Comparison of ENCODE assay signal across 33 cellular contexts in the genomic region with DNA sequence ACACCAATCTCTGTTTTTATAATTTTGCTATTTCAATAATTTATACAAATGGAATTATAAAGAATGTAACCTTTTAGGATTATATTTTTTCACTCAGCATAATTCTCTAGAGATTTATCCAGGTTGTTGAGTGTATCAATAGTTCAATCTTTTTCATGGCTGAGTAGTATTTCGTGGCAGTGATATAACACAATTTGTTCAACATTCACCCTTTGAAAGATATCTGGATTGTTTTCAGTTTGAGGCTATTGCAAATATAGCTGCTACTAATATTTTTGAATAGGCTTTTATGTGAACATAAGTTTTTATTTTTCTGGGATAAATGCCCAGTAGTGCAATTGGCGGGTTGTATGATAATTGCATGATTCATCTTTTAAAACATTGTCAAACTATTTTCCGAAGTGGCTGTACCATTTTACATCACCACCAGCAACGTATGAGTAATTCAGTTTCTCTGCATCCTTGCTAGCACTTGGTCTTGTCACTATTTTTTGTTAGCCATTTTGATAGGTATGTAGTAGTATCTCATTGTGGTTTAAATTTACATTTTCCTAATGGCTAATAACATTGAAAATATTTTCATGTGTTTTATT. TPM values are rescaled to one million over a fixed set of nuclear protein-coding genes. Genes with fewer than 3 reads are reported as not detected.
DNase-seq lines count a peak whose midpoint lies in the region; ATAC-seq, FAIRE-seq and TF ChIP-seq lines count a peak whose summit lies in the region.
"Had no signal": no experiment of that assay in that cellular context is flagged by ENCODE, and none has a peak within 500 bp of the region (broad histone marks: within the 10 kb centered on the region; RNA-seq: fewer than 3 reads in every experiment).

No MANE protein-coding gene starts in this region.

- in situ Hi-C loops in GM23248 (cut with MboI), result no loop called here

- CTCF ChIA-PET in T-cell (lab: Charles Lee), result interaction anchor here in 1 of 2 donors (0.6 kb wide), 1 partner anchor 114 kb away, joined by 5 read pairs; no protein-coding TSS in a partner anchor

- H3K9me3 ChIP-seq in GM23248 (ENCODE audit: low read depth) (no peaks in the 10 kb centered on the region), kidney (ENCODE audit: control insufficient read depth in 1 of 2, low read length in 2 of 2) (no peaks in the 10 kb centered on the region)
- H3K9me3 ChIP-seq: mucosa of descending colon, prostate gland had no signal

- H3K4me3 ChIP-seq in GM23248 (no peak overlapping the region), cardiac fibroblast (replicated peaks in 1 of 2; ENCODE audit: low read depth in 2 of 2, low read length in 2 of 2) (no peak overlapping the region), fibroblast of pulmonary artery (replicated peaks; ENCODE audit: low read depth, low read length) (no peak overlapping the region), kidney (ENCODE audit: low read length in 2 of 2) (no peak overlapping the region)
- H3K4me3 ChIP-seq: cardiac muscle cell, HAP-1, mucosa of descending colon, prostate gland had no signal

- intact Hi-C loops in kidney (cut with DNase I), result no loop called here

- peaks cover 0 to 19% (median 9%) of the 10 kb centered on the region in 3 donors for H3K9me3 Mint-ChIP-seq in T-cell
- H3K9me3 Mint-ChIP-seq: natural killer cell had no signal

- H3K27ac ChIP-seq in GM23248, result no peak overlapping the region
- H3K27ac ChIP-seq in kidney (ENCODE audit: low read depth in 2 of 2, low read length in 2 of 2), result no peak overlapping the region
- H3K27ac ChIP-seq: cardiac muscle cell, prostate gland had no signal

- H3K27me3 Mint-ChIP-seq in T-cell, result peaks cover 5 to 7% of the 10 kb centered on the region in 2 donors
- H3K27me3 Mint-ChIP-seq: stimulated activated memory B cell treated with anti-CD40 and anti-IgM and Interleukin-4, amounts not matched to agents 10 μg/mL and 1 μg/mL and 100 μg/mL, for 72 hours had no signal

- no peaks in the 10 kb centered on the region for H4K20me1 ChIP-seq in GM23248 (ENCODE audit: insufficient read depth)

- H3K27me3 ChIP-seq in GM23248 (replicated peaks; ENCODE audit: insufficient read depth), result 0 out of 2 replicates have a peak, but pooled peaks cover 8% of the 10 kb centered on the region
- H3K27me3 ChIP-seq: cardiac muscle cell had no signal

- WGBS in GM23248 (ENCODE audit: low coverage in 1 of 2, low lambda C conversion rate in 2 of 2, missing lambda C conversion rate in 2 of 2), 2 experiments, result 62 to 64% methylated on average over 4 of the region's 4 CpGs

- H3K27ac Mint-ChIP-seq in T-cell, result no peak overlapping the region
- H3K27ac Mint-ChIP-seq: activated CD8-positive, alpha-beta T cell treated with anti-CD3 and anti-CD28 coated beads for 36 hours; activated naive CD4-positive, alpha-beta T cell treated with anti-CD3 and anti-CD28 coated beads, Interleukin-2, amount 10 ng/mL, durations not matched to agents 7 days and 5 days; effector memory CD8-positive, alpha-beta T cell; natural killer cell; stimulated activated memory B cell treated with anti-CD40 and anti-IgM and Interleukin-4, amounts not matched to agents 10 μg/mL and 1 μg/mL and 100 μg/mL, for 72 hours had no signal

- H2AFZ ChIP-seq in GM23248, result no peak overlapping the region

- no peak overlapping the region for H3K4me3 Mint-ChIP-seq in T-cell
- H3K4me3 Mint-ChIP-seq: activated CD8-positive, alpha-beta T cell treated with anti-CD3 and anti-CD28 coated beads for 36 hours; activated naive CD4-positive, alpha-beta T cell treated with anti-CD3 and anti-CD28 coated beads, Interleukin-2, amount 10 ng/mL, durations not matched to agents 7 days and 5 days; effector memory CD8-positive, alpha-beta T cell; natural killer cell; stimulated activated memory B cell treated with anti-CD40 and anti-IgM and Interleukin-4, amounts not matched to agents 10 μg/mL and 1 μg/mL and 100 μg/mL, for 72 hours had no signal

- H3K9me2 ChIP-seq in GM23248 (ENCODE audit: insufficient read depth), result no peaks in the 10 kb centered on the region

- H3K36me3 Mint-ChIP-seq in T-cell, result no peaks in the 10 kb centered on the region
- H3K36me3 Mint-ChIP-seq: activated naive CD4-positive, alpha-beta T cell treated with anti-CD3 and anti-CD28 coated beads, Interleukin-2, amount 10 ng/mL, durations not matched to agents 7 days and 5 days; natural killer cell; stimulated activated memory B cell treated with anti-CD40 and anti-IgM and Interleukin-4, amounts not matched to agents 10 μg/mL and 1 μg/mL and 100 μg/mL, for 72 hours had no signal

- no peak for ATAC-seq in T-cell (replicated peaks in 1 of 4)
- ATAC-seq: activated CD8-positive, alpha-beta T cell treated with anti-CD3 and anti-CD28 coated beads for 36 hours; effector memory CD8-positive, alpha-beta T cell; left colon; mucosa of descending colon; natural killer cell; Right ventricle myocardium inferior; stimulated activated memory B cell treated with anti-CD40 and anti-IgM and Interleukin-4, amounts not matched to agents 10 μg/mL and 1 μg/mL and 100 μg/mL, for 72 hours had no signal

- no peaks in the 10 kb centered on the region for H3K79me2 ChIP-seq in GM23248 (ENCODE audit: insufficient read depth)

- no peaks in the 10 kb centered on the region for H3K36me3 ChIP-seq in GM23248 (ENCODE audit: low read depth)
- H3K36me3 ChIP-seq in kidney (ENCODE audit: control insufficient read depth in 1 of 2, insufficient read depth in 2 of 2, low read length in 2 of 2), result no peaks in the 10 kb centered on the region
- H3K36me3 ChIP-seq: cardiac muscle cell, HAP-1, prostate gland had no signal

- H3K4me1 ChIP-seq in GM23248 (ENCODE audit: insufficient read depth) (no peaks in the 10 kb centered on the region), kidney (ENCODE audit: control insufficient read depth in 1 of 2, insufficient read depth in 1 of 2, low read depth in 1 of 2, low read length in 2 of 2) (no peaks in the 10 kb centered on the region)
- H3K4me1 ChIP-seq: HAP-1, prostate gland had no signal

- no peaks in the 10 kb centered on the region for H3F3A ChIP-seq in GM23248 (ENCODE audit: insufficient read depth)

- TF ChIP-seq CTCF in cardiac fibroblast (IDR thresholded peaks at IDR 0.05; ENCODE audit: low read depth, low read length) (no peak), fibroblast of pulmonary artery (IDR thresholded peaks at IDR 0.05; ENCODE audit: low read length, missing control alignments) (no peak), kidney (IDR thresholded peaks at IDR 0.05; ENCODE audit: borderline replicate concordance, extremely low read depth, insufficient read depth) (no peak)

- POLR2A ChIA-PET in T-cell (lab: Charles Lee), result no interaction called here

- FAIRE-seq in kidney (lab: Jason Lieb, UNC), result no peak
- FAIRE-seq: GM12892 had no signal

- no peaks in the 10 kb centered on the region for H3K4me1 Mint-ChIP-seq in T-cell
- H3K4me1 Mint-ChIP-seq: activated naive CD4-positive, alpha-beta T cell treated with anti-CD3 and anti-CD28 coated beads, Interleukin-2, amount 10 ng/mL, durations not matched to agents 7 days and 5 days; natural killer cell; stimulated activated memory B cell treated with anti-CD40 and anti-IgM and Interleukin-4, amounts not matched to agents 10 μg/mL and 1 μg/mL and 100 μg/mL, for 72 hours had no signal

- H3K9ac ChIP-seq in GM23248, result no peak overlapping the region
- no peak overlapping the region for H3K9ac ChIP-seq in kidney (ENCODE audit: low read length in 2 of 2)

- no peak overlapping the region for H3K4me2 ChIP-seq in GM23248 (ENCODE audit: unreplicated experiment)

- DNase-seq in GM23248 (peak; percentile 4), LHCN-M2 (ENCODE audit: low read depth) (peak; percentile 56), cardiac fibroblast (ENCODE audit: low read depth in 2 of 2) (peak; percentile 36 to 88), fibroblast of pulmonary artery (ENCODE audit: low read depth) (peak; percentile 72), kidney (no peak), OCI-M1 (lab: John Stamatoyannopoulos, UW) (no peak), putamen (ENCODE audit: low spot score) (no peak), T-cell (no peak)
- DNase-seq: ACHN; activated CD4-positive, CD25-positive, alpha-beta regulatory T cell treated with anti-CD3 and anti-CD28 coated beads, Interleukin-2, amount 50 U/mL, for 72 hours; activated CD8-positive, alpha-beta T cell treated with anti-CD3 and anti-CD28 coated beads for 36 hours; activated naive CD4-positive, alpha-beta T cell treated with anti-CD3 and anti-CD28 coated beads, Interleukin-2, amount 10 ng/mL, durations not matched to agents 7 days and 5 days; effector memory CD8-positive, alpha-beta T cell; hypothalamus; KBM-7; left colon; MM.1S; mucosa of descending colon; natural killer cell; NCI-H1105 treated with DMSO at 0.1 percent for 48 hours; NCI-H2029; NCI-H526 treated with DMSO at 0.1 percent for 48 hours; NK-92 treated with Interleukin-12 subunit alpha and Interleukin-12 subunit beta, amount 100 ng/mL, for 24 hours; nucleus accumbens; substantia nigra; T-helper 2 cell; trophoblast cell had no signal

RNA-seq across cellular contexts. Expression of gene ABCD3, which starts 55.6 kb away (rescaled TPM):
- 40.0 and 41.7 TPM in 2 replicates for total RNA-seq in GM23248 (2014; rRNA removed; shearing (Covaris generic))
- polyA plus RNA-seq in GM23248 (2016; fragmentation: Nextera tagmentation; extraction: Ambion mirVana) (31.8 and 32.2 TPM in 2 replicates), kidney (ENCODE audit: insufficient read depth, low read depth, low replicate concordance) (43.2 TPM)
- total RNA-seq in LHCN-M2 (2014; rRNA removed) (45.3 and 50.4 TPM in 2 replicates), kidney (65.1 TPM), T-cell (10 to 100 TPM; 17.3 to 29.9 (median 24.2) TPM)
- polyA plus RNA-seq in LHCN-M2 (2012), result 14.6 TPM

Comparison
In these comparisons a context has a peak if more than half of its experiments do, and no peak if none do; other contexts are left out.
1. DNase-seq: peak in GM23248 (single experiment), LHCN-M2 (single experiment), cardiac fibroblast (2 of 2) and fibroblast of pulmonary artery (single experiment); none in kidney (single experiment), OCI-M1 (single experiment), putamen (single experiment) and T-cell (0 of 34).